ENCODE assay signal across 2 cellular contexts in the genomic region with DNA sequence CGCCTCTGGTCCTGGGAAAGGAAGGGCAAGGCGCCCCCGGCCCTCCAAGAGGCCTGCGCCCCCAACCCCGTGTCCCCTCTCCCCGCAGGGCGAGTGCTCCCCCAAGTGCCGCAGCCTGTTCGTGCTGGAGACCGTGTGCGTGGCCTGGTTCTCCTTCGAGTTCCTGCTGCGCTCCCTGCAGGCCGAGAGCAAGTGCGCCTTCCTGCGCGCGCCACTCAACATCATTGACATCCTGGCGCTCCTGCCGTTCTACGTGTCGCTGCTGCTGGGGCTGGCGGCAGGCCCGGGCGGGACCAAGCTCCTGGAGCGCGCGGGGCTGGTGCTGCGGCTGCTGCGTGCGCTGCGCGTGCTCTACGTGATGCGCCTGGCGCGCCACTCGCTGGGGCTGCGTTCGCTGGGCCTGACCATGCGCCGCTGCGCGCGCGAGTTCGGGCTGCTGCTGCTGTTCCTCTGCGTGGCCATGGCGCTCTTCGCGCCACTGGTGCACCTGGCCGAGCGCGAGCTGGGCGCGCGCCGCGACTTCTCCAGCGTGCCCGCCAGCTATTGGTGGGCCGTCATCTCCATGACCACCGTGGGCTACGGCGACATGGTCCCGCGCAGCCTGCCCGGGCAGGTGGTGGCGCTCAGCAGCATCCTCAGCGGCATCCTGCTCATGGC.
TF ChIP-seq lines count a peak whose summit lies in the region.

No MANE protein-coding gene starts in this region.

TF ChIP-seq in IMR-90, 13 proteins besides CTCF, POLR2A, EP300 and RAD21 (continued from another document):
- TF ChIP-seq, protein P1, sequence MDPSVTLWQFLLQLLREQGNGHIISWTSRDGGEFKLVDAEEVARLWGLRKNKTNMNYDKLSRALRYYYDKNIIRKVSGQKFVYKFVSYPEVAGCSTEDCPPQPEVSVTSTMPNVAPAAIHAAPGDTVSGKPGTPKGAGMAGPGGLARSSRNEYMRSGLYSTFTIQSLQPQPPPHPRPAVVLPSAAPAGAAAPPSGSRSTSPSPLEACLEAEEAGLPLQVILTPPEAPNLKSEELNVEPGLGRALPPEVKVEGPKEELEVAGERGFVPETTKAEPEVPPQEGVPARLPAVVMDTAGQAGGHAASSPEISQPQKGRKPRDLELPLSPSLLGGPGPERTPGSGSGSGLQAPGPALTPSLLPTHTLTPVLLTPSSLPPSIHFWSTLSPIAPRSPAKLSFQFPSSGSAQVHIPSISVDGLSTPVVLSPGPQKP (IDR thresholded peaks at IDR 0.05; ENCODE audit: borderline replicate concordance, low read depth, low read length), result no peak
- TF ChIP-seq NFE2L2 (IDR thresholded peaks at IDR 0.05; ENCODE audit: low read depth, low read length) (no peak), RCOR1 (IDR thresholded peaks at IDR 0.05; ENCODE audit: insufficient replicate concordance, low read length) (no peak), BHLHE40 (IDR thresholded peaks at IDR 0.05; ENCODE audit: low read depth, low read length) (no peak), CHD1 (IDR thresholded peaks at IDR 0.05; ENCODE audit: low read depth, low read length) (no peak), MXI1 (IDR thresholded peaks at IDR 0.05; ENCODE audit: borderline replicate concordance, low read depth, low read length) (no peak), MAZ (IDR thresholded peaks at IDR 0.05; ENCODE audit: borderline replicate concordance, low read depth, low read length) (no peak), MAFK (IDR thresholded peaks at IDR 0.05; ENCODE audit: low read depth, low read length) (no peak), FOS (IDR thresholded peaks at IDR 0.05; ENCODE audit: low read depth, low read length) (no peak), SMC3 (IDR thresholded peaks at IDR 0.05; ENCODE audit: low read depth, low read length) (no peak), CEBPB (IDR thresholded peaks at IDR 0.05; ENCODE audit: low read depth, low read length) (no peak)
- TF ChIP-seq, protein P2, sequence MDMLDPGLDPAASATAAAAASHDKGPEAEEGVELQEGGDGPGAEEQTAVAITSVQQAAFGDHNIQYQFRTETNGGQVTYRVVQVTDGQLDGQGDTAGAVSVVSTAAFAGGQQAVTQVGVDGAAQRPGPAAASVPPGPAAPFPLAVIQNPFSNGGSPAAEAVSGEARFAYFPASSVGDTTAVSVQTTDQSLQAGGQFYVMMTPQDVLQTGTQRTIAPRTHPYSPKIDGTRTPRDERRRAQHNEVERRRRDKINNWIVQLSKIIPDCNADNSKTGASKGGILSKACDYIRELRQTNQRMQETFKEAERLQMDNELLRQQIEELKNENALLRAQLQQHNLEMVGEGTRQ (IDR thresholded peaks at IDR 0.05; ENCODE audit: low read depth, low read length), result no peak

TF ChIP-seq in WTC11, 78 proteins besides CTCF, POLR2A, EP300 and RAD21 (continued from another document):
- TF ChIP-seq ZNF281 (CRISPR knock-in tag; IDR thresholded peaks at IDR 0.05) (no peak), GRHL2 (CRISPR knock-in tag; IDR thresholded peaks at IDR 0.05; ENCODE audit: insufficient replicate concordance, severe bottlenecking) (no peak), AFF4 (CRISPR knock-in tag; IDR thresholded peaks at IDR 0.05; ENCODE audit: borderline replicate concordance) (no peak), SOX15 (CRISPR knock-in tag; IDR thresholded peaks at IDR 0.05) (no peak), ZNF232 (CRISPR knock-in tag; IDR thresholded peaks at IDR 0.05) (no peak), SP1 (CRISPR knock-in tag; conservative IDR thresholded peaks at IDR 0.05) (no peak)
- TF ChIP-seq, protein P3, sequence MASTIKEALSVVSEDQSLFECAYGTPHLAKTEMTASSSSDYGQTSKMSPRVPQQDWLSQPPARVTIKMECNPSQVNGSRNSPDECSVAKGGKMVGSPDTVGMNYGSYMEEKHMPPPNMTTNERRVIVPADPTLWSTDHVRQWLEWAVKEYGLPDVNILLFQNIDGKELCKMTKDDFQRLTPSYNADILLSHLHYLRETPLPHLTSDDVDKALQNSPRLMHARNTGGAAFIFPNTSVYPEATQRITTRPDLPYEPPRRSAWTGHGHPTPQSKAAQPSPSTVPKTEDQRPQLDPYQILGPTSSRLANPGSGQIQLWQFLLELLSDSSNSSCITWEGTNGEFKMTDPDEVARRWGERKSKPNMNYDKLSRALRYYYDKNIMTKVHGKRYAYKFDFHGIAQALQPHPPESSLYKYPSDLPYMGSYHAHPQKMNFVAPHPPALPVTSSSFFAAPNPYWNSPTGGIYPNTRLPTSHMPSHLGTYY (CRISPR knock-in tag; IDR thresholded peaks at IDR 0.05), result no peak
- TF ChIP-seq, protein P4, sequence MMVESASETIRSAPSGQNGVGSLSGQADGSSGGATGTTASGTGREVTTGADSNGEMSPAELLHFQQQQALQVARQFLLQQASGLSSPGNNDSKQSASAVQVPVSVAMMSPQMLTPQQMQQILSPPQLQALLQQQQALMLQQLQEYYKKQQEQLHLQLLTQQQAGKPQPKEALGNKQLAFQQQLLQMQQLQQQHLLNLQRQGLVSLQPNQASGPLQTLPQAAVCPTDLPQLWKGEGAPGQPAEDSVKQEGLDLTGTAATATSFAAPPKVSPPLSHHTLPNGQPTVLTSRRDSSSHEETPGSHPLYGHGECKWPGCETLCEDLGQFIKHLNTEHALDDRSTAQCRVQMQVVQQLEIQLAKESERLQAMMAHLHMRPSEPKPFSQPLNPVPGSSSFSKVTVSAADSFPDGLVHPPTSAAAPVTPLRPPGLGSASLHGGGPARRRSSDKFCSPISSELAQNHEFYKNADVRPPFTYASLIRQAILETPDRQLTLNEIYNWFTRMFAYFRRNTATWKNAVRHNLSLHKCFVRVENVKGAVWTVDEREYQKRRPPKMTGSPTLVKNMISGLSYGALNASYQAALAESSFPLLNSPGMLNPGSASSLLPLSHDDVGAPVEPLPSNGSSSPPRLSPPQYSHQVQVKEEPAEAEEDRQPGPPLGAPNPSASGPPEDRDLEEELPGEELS (CRISPR knock-in tag; IDR thresholded peaks at IDR 0.05), result 0 out of 2 replicates have a peak, but pooled peaks have one; percentile 53
- TF ChIP-seq, protein P5, sequence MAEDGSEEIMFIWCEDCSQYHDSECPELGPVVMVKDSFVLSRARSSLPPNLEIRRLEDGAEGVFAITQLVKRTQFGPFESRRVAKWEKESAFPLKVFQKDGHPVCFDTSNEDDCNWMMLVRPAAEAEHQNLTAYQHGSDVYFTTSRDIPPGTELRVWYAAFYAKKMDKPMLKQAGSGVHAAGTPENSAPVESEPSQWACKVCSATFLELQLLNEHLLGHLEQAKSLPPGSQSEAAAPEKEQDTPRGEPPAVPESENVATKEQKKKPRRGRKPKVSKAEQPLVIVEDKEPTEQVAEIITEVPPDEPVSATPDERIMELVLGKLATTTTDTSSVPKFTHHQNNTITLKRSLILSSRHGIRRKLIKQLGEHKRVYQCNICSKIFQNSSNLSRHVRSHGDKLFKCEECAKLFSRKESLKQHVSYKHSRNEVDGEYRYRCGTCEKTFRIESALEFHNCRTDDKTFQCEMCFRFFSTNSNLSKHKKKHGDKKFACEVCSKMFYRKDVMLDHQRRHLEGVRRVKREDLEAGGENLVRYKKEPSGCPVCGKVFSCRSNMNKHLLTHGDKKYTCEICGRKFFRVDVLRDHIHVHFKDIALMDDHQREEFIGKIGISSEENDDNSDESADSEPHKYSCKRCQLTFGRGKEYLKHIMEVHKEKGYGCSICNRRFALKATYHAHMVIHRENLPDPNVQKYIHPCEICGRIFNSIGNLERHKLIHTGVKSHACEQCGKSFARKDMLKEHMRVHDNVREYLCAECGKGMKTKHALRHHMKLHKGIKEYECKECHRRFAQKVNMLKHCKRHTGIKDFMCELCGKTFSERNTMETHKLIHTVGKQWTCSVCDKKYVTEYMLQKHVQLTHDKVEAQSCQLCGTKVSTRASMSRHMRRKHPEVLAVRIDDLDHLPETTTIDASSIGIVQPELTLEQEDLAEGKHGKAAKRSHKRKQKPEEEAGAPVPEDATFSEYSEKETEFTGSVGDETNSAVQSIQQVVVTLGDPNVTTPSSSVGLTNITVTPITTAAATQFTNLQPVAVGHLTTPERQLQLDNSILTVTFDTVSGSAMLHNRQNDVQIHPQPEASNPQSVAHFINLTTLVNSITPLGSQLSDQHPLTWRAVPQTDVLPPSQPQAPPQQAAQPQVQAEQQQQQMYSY (CRISPR knock-in tag; IDR thresholded peaks at IDR 0.05), result 0 out of 2 replicates have a peak, but pooled peaks have one; percentile 33
- TF ChIP-seq, protein P6, sequence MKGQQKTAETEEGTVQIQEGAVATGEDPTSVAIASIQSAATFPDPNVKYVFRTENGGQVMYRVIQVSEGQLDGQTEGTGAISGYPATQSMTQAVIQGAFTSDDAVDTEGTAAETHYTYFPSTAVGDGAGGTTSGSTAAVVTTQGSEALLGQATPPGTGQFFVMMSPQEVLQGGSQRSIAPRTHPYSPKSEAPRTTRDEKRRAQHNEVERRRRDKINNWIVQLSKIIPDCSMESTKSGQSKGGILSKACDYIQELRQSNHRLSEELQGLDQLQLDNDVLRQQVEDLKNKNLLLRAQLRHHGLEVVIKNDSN (CRISPR knock-in tag; IDR thresholded peaks at IDR 0.05), result no peak
